In genomic region chr3:168591587-168591986, GRCh38 we compare ENCODE assay signal across 25 cellular contexts.
"Had no signal": no experiment of that assay in that cellular context is flagged by ENCODE, and none has a peak within 500 bp of the region (broad histone marks: within the 10 kb centered on the region; RNA-seq: fewer than 3 reads in every experiment).

No MANE protein-coding gene starts in this region.

- H3K9me3 Mint-ChIP-seq: activated naive CD8-positive, alpha-beta T cell treated with anti-CD3 and anti-CD28 coated beads, Interleukin-2, amount 10 ng/mL, durations not matched to agents 7 days and 5 days; activated T-helper 2 cell treated with anti-CD3 and anti-CD28 coated beads, Interferon-gamma antibody, Interleukin-2, Interleukin-4, amounts not matched to agents 10 μg/mL and 5 μg/mL and 100 μg/mL, durations not matched to agents 14 hours and 24 hours and 36 hours had no signal

- ATAC-seq: activated CD4-positive, alpha-beta T cell treated with anti-CD3 and anti-CD28 coated beads for 36 hours; activated T-cell treated with anti-CD3 and anti-CD28 coated beads, Interleukin-2, amount 50 U/mL, for 72 hours had no signal

- H3K4me1 ChIP-seq: Peyer's patch, SJCRH30 had no signal

- H3K36me3 ChIP-seq: Peyer's patch, SJCRH30 had no signal

- H3K27me3 ChIP-seq: Peyer's patch, SJCRH30 had no signal

- H3K9me3 ChIP-seq: Peyer's patch, SJCRH30 had no signal

- H3K27me3 Mint-ChIP-seq: activated CD4-positive, alpha-beta memory T cell treated with anti-CD3 and anti-CD28 coated beads, Interleukin-2, amount 10 ng/mL, durations not matched to agents 7 days and 5 days; activated CD4-positive, alpha-beta T cell treated with anti-CD3 and anti-CD28 coated beads for 36 hours; activated naive CD8-positive, alpha-beta T cell treated with anti-CD3 and anti-CD28 coated beads, Interleukin-2, amount 10 ng/mL, durations not matched to agents 7 days and 5 days had no signal

- DNase-seq: activated CD4-positive, alpha-beta memory T cell treated with anti-CD3 and anti-CD28 coated beads, Interleukin-2, amount 10 ng/mL, durations not matched to agents 7 days and 5 days; activated CD4-positive, alpha-beta T cell treated with anti-CD3 and anti-CD28 coated beads for 36 hours; activated CD4-positive, alpha-beta T cell treated with anti-CD3 and anti-CD28 coated beads, Interleukin-2, amount 50 U/mL, for 1 hour; activated CD8-positive, alpha-beta memory T cell treated with anti-CD3 and anti-CD28 coated beads, Interleukin-2, amount 50 U/mL, for 4 hours; activated gamma-delta T cell treated with Interleukin-2 at 50 U/mL for 16 hours; activated naive CD4-positive, alpha-beta T cell treated with anti-CD3 and anti-CD28 coated beads, Interleukin-2, amount 50 U/mL, for 16 hours; activated naive CD8-positive, alpha-beta T cell treated with anti-CD3 and anti-CD28 coated beads, Interleukin-2, amount 10 ng/mL, durations not matched to agents 7 days and 5 days; activated T-cell treated with anti-CD3 and anti-CD28 coated beads, Interleukin-2, amount 50 U/mL, for 72 hours; aorta; central memory CD4-positive, alpha-beta T cell; NCI-H1092; NCI-H187; NCI-H2081; NCI-H226; NCI-H526 treated with DMSO at 0.1 percent for 48 hours; NK-92 treated with Interleukin-12 subunit alpha and Interleukin-12 subunit beta, amount 100 ng/mL, for 24 hours; Peyer's patch; Right ventricle myocardium superior; SJCRH30; T-helper 2 cell; T1000 had no signal

- H3K27ac Mint-ChIP-seq: activated CD4-positive, alpha-beta memory T cell treated with anti-CD3 and anti-CD28 coated beads, Interleukin-2, amount 10 ng/mL, durations not matched to agents 7 days and 5 days; activated CD4-positive, alpha-beta T cell treated with anti-CD3 and anti-CD28 coated beads for 36 hours; activated naive CD8-positive, alpha-beta T cell treated with anti-CD3 and anti-CD28 coated beads, Interleukin-2, amount 10 ng/mL, durations not matched to agents 7 days and 5 days; activated T-cell treated with anti-CD3 and anti-CD28 coated beads, Interleukin-2, amount 50 U/mL, for 72 hours; activated T-helper 2 cell treated with anti-CD3 and anti-CD28 coated beads, Interferon-gamma antibody, Interleukin-2, Interleukin-4, amounts not matched to agents 10 μg/mL and 5 μg/mL and 100 μg/mL, durations not matched to agents 14 hours and 24 hours and 36 hours had no signal

- H3K9ac ChIP-seq: KMS-11 had no signal

- H3K4me1 Mint-ChIP-seq: activated CD4-positive, alpha-beta memory T cell treated with anti-CD3 and anti-CD28 coated beads, Interleukin-2, amount 10 ng/mL, durations not matched to agents 7 days and 5 days; activated CD4-positive, alpha-beta T cell treated with anti-CD3 and anti-CD28 coated beads for 36 hours; activated naive CD8-positive, alpha-beta T cell treated with anti-CD3 and anti-CD28 coated beads, Interleukin-2, amount 10 ng/mL, durations not matched to agents 7 days and 5 days had no signal

- H3K27ac ChIP-seq: KMS-11, Peyer's patch, RWPE1, SJCRH30, VCaP had no signal

- H3K4me2 ChIP-seq: KMS-11 had no signal

- H3K36me3 Mint-ChIP-seq: activated naive CD8-positive, alpha-beta T cell treated with anti-CD3 and anti-CD28 coated beads, Interleukin-2, amount 10 ng/mL, durations not matched to agents 7 days and 5 days had no signal

- H3K4me3 ChIP-seq: Peyer's patch, SJCRH30 had no signal

- H3K4me3 Mint-ChIP-seq: activated CD4-positive, alpha-beta memory T cell treated with anti-CD3 and anti-CD28 coated beads, Interleukin-2, amount 10 ng/mL, durations not matched to agents 7 days and 5 days; activated CD4-positive, alpha-beta T cell treated with anti-CD3 and anti-CD28 coated beads for 36 hours; activated naive CD8-positive, alpha-beta T cell treated with anti-CD3 and anti-CD28 coated beads, Interleukin-2, amount 10 ng/mL, durations not matched to agents 7 days and 5 days; activated T-cell treated with anti-CD3 and anti-CD28 coated beads, Interleukin-2, amount 50 U/mL, for 72 hours had no signal
